In genomic region chr2:84958135-84959044, GRCh38 we compare ENCODE assay signal across 9 cellular contexts. TPM values are rescaled to one million over a fixed set of nuclear protein-coding genes. Genes with fewer than 3 reads are reported as not detected.
DNase-seq lines count a peak whose midpoint lies in the region; ATAC-seq and TF ChIP-seq lines count a peak whose summit lies in the region.
"Had no signal": no experiment of that assay in that cellular context is flagged by ENCODE, and none has a peak within 500 bp of the region (broad histone marks: within the 10 kb centered on the region; RNA-seq: fewer than 3 reads in every experiment).

No MANE protein-coding gene starts in this region.

- H3K9me3 Mint-ChIP-seq in HFFc6: no peaks in the 10 kb centered on the region

- H3K27me3 Mint-ChIP-seq in HFFc6 (ENCODE audit: insufficient read depth): peaks cover 11% of the 10 kb centered on the region

- no peak overlapping the region for H3K4me3 ChIP-seq in skeletal muscle cell (ENCODE audit: low read depth, low read length)

- peak overlapping the region; percentile 77 for H3K4me3 Mint-ChIP-seq in HFFc6
- H3K4me3 Mint-ChIP-seq: neural crest cell had no signal

- peak overlapping the region; percentile 97 for H3K27ac Mint-ChIP-seq in HFFc6

- H3K4me1 Mint-ChIP-seq in HFFc6 (ENCODE audit: low read depth): peaks cover 68% of the 10 kb centered on the region

- ATAC-seq in GM18861 (IDR thresholded peaks at IDR 0.05; ENCODE audit: unreplicated experiment) (no peak), HG02852 (IDR thresholded peaks at IDR 0.05; ENCODE audit: unreplicated experiment) (no peak)

- no peak for TF ChIP-seq CTCF in HFFc6 (IDR thresholded peaks at IDR 0.05)

- peaks cover 18% of the 10 kb centered on the region for H3K36me3 Mint-ChIP-seq in HFFc6 (ENCODE audit: low read depth)

- DNase-seq in AG08396 (ENCODE audit: low spot score) (peak; percentile 73), HFFc6 (peak; percentile 93), SHP77 treated with DMSO at 0.1 percent for 48 hours (lab: John Stamatoyannopoulos, UW) (peak; percentile 32), glomerular endothelial cell (ENCODE audit: extremely low read depth, low read depth, low spot score) (peak; percentile 68), skeletal muscle cell (ENCODE audit: low read depth) (peak; percentile 89), AML-193 (lab: John Stamatoyannopoulos, UW) (no peak)

RNA-seq across cellular contexts. Expression of gene KCMF1, which starts 12.6 kb away (rescaled TPM):
- total RNA-seq in HFFc6 (2021; fragmentation: NEBNext Ultra II Directional; extraction: Animal tissue kit (Norgen Biotek cat#: 25700)): 100 to 1,000 TPM in 4 of 6 experiments, 10 to 100 TPM in 2; 95.7 to 105 (median 101) TPM
- total RNA-seq in glomerular endothelial cell: 44.8 and 54.3 TPM in 2 replicates

RNA-seq across cellular contexts. Expression of gene TMSB10, which starts 52.9 kb away (rescaled TPM):
- total RNA-seq in HFFc6 (2021; fragmentation: NEBNext Ultra II Directional; extraction: Animal tissue kit (Norgen Biotek cat#: 25700)): 1,000 to 10,000 TPM; 3,909 to 6,151 (median 5,325) TPM
- 8,984 and 9,445 TPM in 2 replicates for total RNA-seq in glomerular endothelial cell

Comparison
In these comparisons a context has a peak if more than half of its experiments do, and no peak if none do; other contexts are left out.
1. DNase-seq: peak in AG08396 (single experiment), HFFc6 (single experiment), SHP77 treated with DMSO at 0.1 percent for 48 hours (single experiment), glomerular endothelial cell (single experiment) and skeletal muscle cell (single experiment); none in AML-193 (0 of 2).